In the genomic region with DNA sequence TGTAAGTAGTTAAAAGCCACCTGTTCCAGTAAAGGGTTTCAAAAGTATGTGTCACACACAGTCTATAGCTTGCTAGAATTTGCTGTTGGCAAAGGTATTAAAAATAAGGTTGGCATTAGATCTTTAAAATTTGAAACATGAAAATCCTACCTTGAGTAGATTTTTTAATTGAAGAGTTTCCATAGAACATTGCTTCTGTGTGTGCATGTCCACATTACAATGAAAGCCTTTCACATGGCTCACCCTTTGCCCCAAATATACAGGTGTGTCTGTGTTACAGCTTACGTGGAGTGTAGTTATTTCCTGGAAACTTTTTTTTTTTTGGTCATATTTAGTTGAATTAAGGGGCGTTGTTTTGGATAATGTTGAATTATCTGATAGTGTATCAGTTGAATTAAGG, we compare ENCODE assay signal across 11 cellular contexts. TPM values are rescaled to one million over a fixed set of nuclear protein-coding genes. Genes with fewer than 3 reads are reported as not detected.
DNase-seq lines count a peak whose midpoint lies in the region; ATAC-seq and TF ChIP-seq lines count a peak whose summit lies in the region.
"Had no signal": no experiment of that assay in that cellular context is flagged by ENCODE, and none has a peak within 500 bp of the region (broad histone marks: within the 10 kb centered on the region; RNA-seq: fewer than 3 reads in every experiment).

No MANE protein-coding gene starts in this region.

- CTCF ChIA-PET in activated CD4-positive, alpha-beta T cell treated with anti-CD3 and anti-CD28 coated beads for 36 hours (lab: Charles Lee), result interaction anchor here (0.5 to 1.3 kb wide), 2 partner anchors 79 to 646 kb away, joined by 3 to 7 read pairs; no protein-coding TSS in a partner anchor

- POLR2A ChIA-PET in activated CD4-positive, alpha-beta T cell treated with anti-CD3 and anti-CD28 coated beads for 36 hours (lab: Charles Lee), result no interaction called here

- no peak for DNase-seq in activated CD4-positive, alpha-beta T cell treated with anti-CD3 and anti-CD28 coated beads for 36 hours
- no peak for DNase-seq in activated CD4-positive, alpha-beta T cell treated with anti-CD3 and anti-CD28 coated beads for 48 hours
- DNase-seq in foreskin fibroblast (no peak), NCI-H774 (lab: John Stamatoyannopoulos, UW) (no peak), HuH-7 (ENCODE audit: low spot score) (no peak)
- no peak for DNase-seq in NK-92 treated with Interleukin-12 subunit alpha and Interleukin-12 subunit beta, amount 100 ng/mL, for 24 hours (lab: John Stamatoyannopoulos, UW)
- DNase-seq: effector memory CD4-positive, alpha-beta T cell; left lung; stimulated activated CD4-positive, alpha-beta T cell treated with anti-CD3 and anti-CD28 coated beads, Interleukin-1b, Interleukin-23, amount 100 ng/mL, for 48 hours had no signal

- H3K27ac Mint-ChIP-seq in activated CD4-positive, alpha-beta T cell treated with anti-CD3 and anti-CD28 coated beads for 36 hours, result no peak overlapping the region

- peak overlapping the region; percentile 78 for H3K4me3 ChIP-seq in WI38 (ENCODE audit: low read depth, low read length)
- H3K4me3 ChIP-seq in foreskin fibroblast (ENCODE audit: low read depth in 1 of 2, low read length in 2 of 2), result peak overlapping the region; percentile 81 to 91
- H3K4me3 ChIP-seq in skin epidermis, result peak overlapping the region in 4 of 7 experiments; percentile 51 to 83 (median 56)

- peak overlapping the region; percentile 85 for H3K4me3 Mint-ChIP-seq in activated CD4-positive, alpha-beta T cell treated with anti-CD3 and anti-CD28 coated beads for 36 hours

- peaks cover 5% of the 10 kb centered on the region for H3K36me3 Mint-ChIP-seq in activated CD4-positive, alpha-beta T cell treated with anti-CD3 and anti-CD28 coated beads for 36 hours (ENCODE audit: low read depth)

- peaks cover 9% of the 10 kb centered on the region for H3K27me3 Mint-ChIP-seq in activated CD4-positive, alpha-beta T cell treated with anti-CD3 and anti-CD28 coated beads for 36 hours

- no peak for ATAC-seq in activated CD4-positive, alpha-beta T cell treated with anti-CD3 and anti-CD28 coated beads for 36 hours
- ATAC-seq: left lung had no signal

- H3K4me1 Mint-ChIP-seq in activated CD4-positive, alpha-beta T cell treated with anti-CD3 and anti-CD28 coated beads for 36 hours, result peaks cover 18% of the 10 kb centered on the region

- H3K27ac ChIP-seq in skin epidermis, result peak overlapping the region in 1 of 21 experiments; percentile 31

- no peaks in the 10 kb centered on the region for H3K9me3 Mint-ChIP-seq in activated CD4-positive, alpha-beta T cell treated with anti-CD3 and anti-CD28 coated beads for 36 hours (ENCODE audit: low read depth)

- intact Hi-C loops in activated CD4-positive, alpha-beta T cell treated with anti-CD3 and anti-CD28 coated beads for 36 hours (cut with DNase I, micrococcal nuclease), result no loop called here

- TF ChIP-seq CTCF in WI38 (IDR thresholded peaks at IDR 0.05; ENCODE audit: low read depth, low read length), result no peak
- no peak for TF ChIP-seq CTCF in foreskin fibroblast (IDR thresholded peaks at IDR 0.05; ENCODE audit: low read depth, low read length)

RNA-seq across cellular contexts. Expression of a gene that starts 2.2 kb away (rescaled TPM):
- 1 to 10 TPM; 5.8 to 6.7 TPM for total RNA-seq in activated CD4-positive, alpha-beta T cell treated with anti-CD3 and anti-CD28 coated beads for 36 hours
